Comparison of ENCODE assay signal across 8 cellular contexts in the genomic region with DNA sequence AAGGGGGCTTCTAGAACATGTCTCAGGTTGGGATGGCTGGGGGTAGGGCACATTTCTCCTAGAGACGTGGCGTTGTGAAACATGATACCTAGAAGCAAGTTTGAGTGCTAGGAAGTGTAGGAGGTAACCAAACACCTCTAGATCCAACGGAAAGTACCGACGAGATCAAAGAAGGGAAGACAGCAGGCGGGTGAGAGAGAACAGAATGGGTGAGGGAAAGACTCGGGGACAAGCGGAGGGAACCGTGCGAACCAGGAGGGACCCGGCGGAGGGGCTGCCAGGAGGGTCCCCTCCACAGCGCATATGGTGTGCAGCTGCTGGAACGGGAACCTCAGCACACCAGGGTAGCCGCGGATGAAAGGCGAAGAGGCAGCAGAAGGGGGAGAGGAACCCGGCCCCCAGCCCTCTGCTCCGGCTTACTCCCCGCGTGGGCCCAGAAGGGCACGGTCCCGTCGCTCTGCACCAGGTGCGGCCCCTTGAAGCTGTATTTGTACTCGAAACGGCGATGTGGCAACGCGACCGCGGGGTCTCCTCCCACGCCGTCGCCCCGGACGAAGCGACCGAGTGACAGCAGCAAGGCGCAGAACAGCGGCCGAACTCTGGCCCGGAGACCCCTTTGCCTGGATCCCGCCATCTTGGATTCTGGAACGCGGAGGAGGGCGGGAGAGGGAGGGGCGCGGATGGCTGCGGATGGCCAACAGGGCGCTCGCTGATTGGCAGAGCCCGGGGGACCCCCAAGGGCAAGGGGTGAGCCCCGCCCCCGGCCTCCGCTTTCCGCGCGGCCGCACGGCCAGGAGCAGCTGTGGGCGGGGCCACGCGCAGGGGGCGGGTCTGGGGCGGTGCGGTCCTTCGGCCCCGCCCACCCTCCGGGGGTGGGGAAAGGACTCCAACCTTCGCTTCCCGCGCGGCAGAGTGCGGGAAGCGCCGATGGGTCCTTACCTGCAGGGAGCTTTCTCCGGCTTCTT. TPM values are rescaled to one million over a fixed set of nuclear protein-coding genes. Genes with fewer than 3 reads are reported as not detected.
DNase-seq lines count a peak whose midpoint lies in the region; TF ChIP-seq lines count a peak whose summit lies in the region.

A gene with protein sequence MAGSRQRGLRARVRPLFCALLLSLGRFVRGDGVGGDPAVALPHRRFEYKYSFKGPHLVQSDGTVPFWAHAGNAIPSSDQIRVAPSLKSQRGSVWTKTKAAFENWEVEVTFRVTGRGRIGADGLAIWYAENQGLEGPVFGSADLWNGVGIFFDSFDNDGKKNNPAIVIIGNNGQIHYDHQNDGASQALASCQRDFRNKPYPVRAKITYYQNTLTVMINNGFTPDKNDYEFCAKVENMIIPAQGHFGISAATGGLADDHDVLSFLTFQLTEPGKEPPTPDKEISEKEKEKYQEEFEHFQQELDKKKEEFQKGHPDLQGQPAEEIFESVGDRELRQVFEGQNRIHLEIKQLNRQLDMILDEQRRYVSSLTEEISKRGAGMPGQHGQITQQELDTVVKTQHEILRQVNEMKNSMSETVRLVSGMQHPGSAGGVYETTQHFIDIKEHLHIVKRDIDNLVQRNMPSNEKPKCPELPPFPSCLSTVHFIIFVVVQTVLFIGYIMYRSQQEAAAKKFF (minus strand): TSS at position 655 of the 965 bp plus-strand sequence. CDS start 21 bp downstream, at position 634.

- H3K9me3 ChIP-seq in neuron (ENCODE audit: low read length): no peaks in the 10 kb centered on the region

- H3K4me1 ChIP-seq in neuron (ENCODE audit: insufficient read depth, low read length): peaks cover 14% of the 10 kb centered on the region

- peaks cover 23% of the 10 kb centered on the region for H3K36me3 ChIP-seq in neuron (ENCODE audit: insufficient read depth, low read length)

- H3K4me3 ChIP-seq in neuron (ENCODE audit: low read length): peak within 1 kb of the TSS; percentile 85

- H3K36me3 Mint-ChIP-seq in HFFc6 (ENCODE audit: low read depth): peaks cover 31% of the 10 kb centered on the region

- H3K9me3 Mint-ChIP-seq in HFFc6: no peaks in the 10 kb centered on the region

- H3K27me3 ChIP-seq in neuron (ENCODE audit: insufficient read depth, low read length): peaks cover 15% of the 10 kb centered on the region

- TF ChIP-seq CTCF in HFFc6 (IDR thresholded peaks at IDR 0.05): no peak

- H2AFZ ChIP-seq in neuron (ENCODE audit: low read depth, low read length): peak within 1 kb of the TSS; percentile 85

- DNase-seq in GM04504 (ENCODE audit: low read depth) (peak; percentile 93), HFFc6 (peak; percentile 86), NAMALWA (ENCODE audit: low spot score) (peak; percentile 99), SK-MEL-5 (ENCODE audit: low read depth, low spot score) (peak; percentile 92), foreskin melanocyte (peak; percentile 80), stromal cell of bone marrow (ENCODE audit: low read depth) (peak; percentile 90)
- DNase-seq in activated naive CD4-positive, alpha-beta T cell treated with Interleukin-2 at 50 U/mL for 16 hours: peak; percentile 94

- peaks cover 4% of the 10 kb centered on the region; the same call in 1 of the 2 replicates for H3K27me3 Mint-ChIP-seq in HFFc6 (ENCODE audit: insufficient read depth)

- in situ Hi-C loops in SK-MEL-5 (cut with HindIII; ENCODE audit: low pct_unique_long_range_greater_than_20kb, low sequenced_read_pairs): no loop called here

- peak within 1 kb of the TSS; percentile 99 for H3K27ac Mint-ChIP-seq in HFFc6

- H3K4me3 Mint-ChIP-seq in HFFc6: peak within 1 kb of the TSS; percentile 99

- peaks cover 47% of the 10 kb centered on the region for H3K4me1 Mint-ChIP-seq in HFFc6 (ENCODE audit: low read depth)

RNA-seq across cellular contexts. Expression of the gene that starts here (rescaled TPM):
- 100 to 1,000 TPM; 128 to 159 (median 149) TPM for total RNA-seq in HFFc6 (2021; fragmentation: NEBNext Ultra II Directional; extraction: Animal tissue kit (Norgen Biotek cat#: 25700))
- 117 and 125 TPM in 2 replicates for total RNA-seq in SK-MEL-5 (2014; rRNA removed; shearing (Covaris generic))
- 69.6 and 96.0 TPM in 2 replicates for polyA plus RNA-seq in SK-MEL-5 (2015; cell fraction: cytosol; rRNA removed)
- polyA plus RNA-seq in SK-MEL-5 (2015; cell fraction: nucleus; rRNA removed): 96.7 and 122 TPM in 2 replicates

Comparison
In these comparisons a context has a peak if more than half of its experiments do, and no peak if none do; other contexts are left out.
1. Peak in every context shown above with its lines: DNase-seq and H3K4me3 ChIP-seq.